ENCODE assay signal across 3 cellular contexts in genomic region chr2:37085731-37086147, GRCh38.
A peak's percentile ranks its signal among the peaks of the same experiment; 100 is the strongest.
TF ChIP-seq lines count a peak whose summit lies in the region.

No MANE protein-coding gene starts in this region.

TF ChIP-seq in SK-N-SH, 30 proteins besides CTCF, POLR2A, EP300 and RAD21:
- no peak for TF ChIP-seq RCOR1 (IDR thresholded peaks at IDR 0.05; ENCODE audit: low read length)
- TF ChIP-seq FOSL2 (IDR thresholded peaks at IDR 0.05; ENCODE audit: borderline replicate concordance, low read depth): peak; percentile 17; the same call in 1 of the 2 replicates

TF ChIP-seq in SK-N-SH treated with all-trans-retinoic acid at 6 μM for 48 hours, 23 proteins besides CTCF, POLR2A, EP300 and RAD21:
- no peak for TF ChIP-seq ZFP3 (CRISPR knock-in tag; IDR thresholded peaks at IDR 0.05)
- TF ChIP-seq TOX (CRISPR knock-in tag; IDR thresholded peaks at IDR 0.05; ENCODE audit: borderline replicate concordance): no peak
- no peak for TF ChIP-seq TSHZ2 (CRISPR knock-in tag; IDR thresholded peaks at IDR 0.05)
- TF ChIP-seq, protein P1, sequence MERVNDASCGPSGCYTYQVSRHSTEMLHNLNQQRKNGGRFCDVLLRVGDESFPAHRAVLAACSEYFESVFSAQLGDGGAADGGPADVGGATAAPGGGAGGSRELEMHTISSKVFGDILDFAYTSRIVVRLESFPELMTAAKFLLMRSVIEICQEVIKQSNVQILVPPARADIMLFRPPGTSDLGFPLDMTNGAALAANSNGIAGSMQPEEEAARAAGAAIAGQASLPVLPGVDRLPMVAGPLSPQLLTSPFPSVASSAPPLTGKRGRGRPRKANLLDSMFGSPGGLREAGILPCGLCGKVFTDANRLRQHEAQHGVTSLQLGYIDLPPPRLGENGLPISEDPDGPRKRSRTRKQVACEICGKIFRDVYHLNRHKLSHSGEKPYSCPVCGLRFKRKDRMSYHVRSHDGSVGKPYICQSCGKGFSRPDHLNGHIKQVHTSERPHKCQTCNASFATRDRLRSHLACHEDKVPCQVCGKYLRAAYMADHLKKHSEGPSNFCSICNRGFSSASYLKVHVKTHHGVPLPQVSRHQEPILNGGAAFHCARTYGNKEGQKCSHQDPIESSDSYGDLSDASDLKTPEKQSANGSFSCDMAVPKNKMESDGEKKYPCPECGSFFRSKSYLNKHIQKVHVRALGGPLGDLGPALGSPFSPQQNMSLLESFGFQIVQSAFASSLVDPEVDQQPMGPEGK (CRISPR knock-in tag; IDR thresholded peaks at IDR 0.05; ENCODE audit: borderline replicate concordance): no peak
- no peak for TF ChIP-seq ESRRG (CRISPR knock-in tag; IDR thresholded peaks at IDR 0.05)
- TF ChIP-seq, protein P2, sequence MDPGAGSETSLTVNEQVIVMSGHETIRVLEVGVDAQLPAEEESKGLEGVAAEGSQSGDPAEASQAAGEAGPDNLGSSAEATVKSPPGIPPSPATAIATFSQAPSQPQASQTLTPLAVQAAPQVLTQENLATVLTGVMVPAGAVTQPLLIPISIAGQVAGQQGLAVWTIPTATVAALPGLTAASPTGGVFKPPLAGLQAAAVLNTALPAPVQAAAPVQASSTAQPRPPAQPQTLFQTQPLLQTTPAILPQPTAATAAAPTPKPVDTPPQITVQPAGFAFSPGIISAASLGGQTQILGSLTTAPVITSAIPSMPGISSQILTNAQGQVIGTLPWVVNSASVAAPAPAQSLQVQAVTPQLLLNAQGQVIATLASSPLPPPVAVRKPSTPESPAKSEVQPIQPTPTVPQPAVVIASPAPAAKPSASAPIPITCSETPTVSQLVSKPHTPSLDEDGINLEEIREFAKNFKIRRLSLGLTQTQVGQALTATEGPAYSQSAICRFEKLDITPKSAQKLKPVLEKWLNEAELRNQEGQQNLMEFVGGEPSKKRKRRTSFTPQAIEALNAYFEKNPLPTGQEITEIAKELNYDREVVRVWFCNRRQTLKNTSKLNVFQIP (CRISPR knock-in tag; IDR thresholded peaks at IDR 0.05; ENCODE audit: borderline replicate concordance, low read depth): no peak
- TF ChIP-seq, protein P3, sequence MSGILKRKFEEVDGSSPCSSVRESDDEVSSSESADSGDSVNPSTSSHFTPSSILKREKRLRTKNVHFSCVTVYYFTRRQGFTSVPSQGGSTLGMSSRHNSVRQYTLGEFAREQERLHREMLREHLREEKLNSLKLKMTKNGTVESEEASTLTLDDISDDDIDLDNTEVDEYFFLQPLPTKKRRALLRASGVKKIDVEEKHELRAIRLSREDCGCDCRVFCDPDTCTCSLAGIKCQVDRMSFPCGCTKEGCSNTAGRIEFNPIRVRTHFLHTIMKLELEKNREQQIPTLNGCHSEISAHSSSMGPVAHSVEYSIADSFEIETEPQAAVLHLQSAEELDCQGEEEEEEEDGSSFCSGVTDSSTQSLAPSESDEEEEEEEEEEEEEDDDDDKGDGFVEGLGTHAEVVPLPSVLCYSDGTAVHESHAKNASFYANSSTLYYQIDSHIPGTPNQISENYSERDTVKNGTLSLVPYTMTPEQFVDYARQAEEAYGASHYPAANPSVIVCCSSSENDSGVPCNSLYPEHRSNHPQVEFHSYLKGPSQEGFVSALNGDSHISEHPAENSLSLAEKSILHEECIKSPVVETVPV (CRISPR knock-in tag; IDR thresholded peaks at IDR 0.05): no peak
TF ChIP-seq in SK-N-SH treated with all-trans-retinoic acid at 6 μM for 48 hours: peak in this region for 0.

TF ChIP-seq in K562, 482 proteins besides CTCF, POLR2A, EP300 and RAD21:
- TF ChIP-seq FOSL1 (tag; conservative IDR thresholded peaks at IDR 0.05) (peak; percentile 48; the same call in 1 of the 2 replicates), ZBTB1 (CRISPR knock-in tag; IDR thresholded peaks at IDR 0.05; ENCODE audit: borderline replicate concordance, low read depth) (no peak), CREB1 (IDR thresholded peaks at IDR 0.05) (peak; percentile 41; the same call in 1 of the 2 replicates), CREB1 (CRISPR knock-in tag; IDR thresholded peaks at IDR 0.05) (no peak), CBX3 (IDR thresholded peaks at IDR 0.05; ENCODE audit: borderline replicate concordance in 1 of 2, low read length in 2 of 2) (peak in 1 of 2 experiments; percentile 30; a peak in 1 of 3 replicates), NFE2 (IDR thresholded peaks at IDR 0.05; ENCODE audit: low read depth) (0 out of 2 replicates have a peak, but pooled peaks have one; percentile 11), JUND (IDR thresholded peaks at IDR 0.05; ENCODE audit: borderline replicate concordance, low read depth, low read length) (no peak), JUND (tag; IDR thresholded peaks at IDR 0.05; ENCODE audit: borderline replicate concordance, low read depth, low read length) (0 out of 3 replicates have a peak, but pooled peaks have one; percentile 26)
- TF ChIP-seq, protein P4, sequence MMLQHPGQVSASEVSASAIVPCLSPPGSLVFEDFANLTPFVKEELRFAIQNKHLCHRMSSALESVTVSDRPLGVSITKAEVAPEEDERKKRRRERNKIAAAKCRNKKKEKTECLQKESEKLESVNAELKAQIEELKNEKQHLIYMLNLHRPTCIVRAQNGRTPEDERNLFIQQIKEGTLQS (IDR thresholded peaks at IDR 0.05): peak; percentile 72
- TF ChIP-seq, protein P4 (CRISPR knock-in tag; conservative IDR thresholded peaks at IDR 0.05): no peak
- TF ChIP-seq, protein P5, sequence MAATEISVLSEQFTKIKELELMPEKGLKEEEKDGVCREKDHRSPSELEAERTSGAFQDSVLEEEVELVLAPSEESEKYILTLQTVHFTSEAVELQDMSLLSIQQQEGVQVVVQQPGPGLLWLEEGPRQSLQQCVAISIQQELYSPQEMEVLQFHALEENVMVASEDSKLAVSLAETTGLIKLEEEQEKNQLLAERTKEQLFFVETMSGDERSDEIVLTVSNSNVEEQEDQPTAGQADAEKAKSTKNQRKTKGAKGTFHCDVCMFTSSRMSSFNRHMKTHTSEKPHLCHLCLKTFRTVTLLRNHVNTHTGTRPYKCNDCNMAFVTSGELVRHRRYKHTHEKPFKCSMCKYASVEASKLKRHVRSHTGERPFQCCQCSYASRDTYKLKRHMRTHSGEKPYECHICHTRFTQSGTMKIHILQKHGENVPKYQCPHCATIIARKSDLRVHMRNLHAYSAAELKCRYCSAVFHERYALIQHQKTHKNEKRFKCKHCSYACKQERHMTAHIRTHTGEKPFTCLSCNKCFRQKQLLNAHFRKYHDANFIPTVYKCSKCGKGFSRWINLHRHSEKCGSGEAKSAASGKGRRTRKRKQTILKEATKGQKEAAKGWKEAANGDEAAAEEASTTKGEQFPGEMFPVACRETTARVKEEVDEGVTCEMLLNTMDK (IDR thresholded peaks at IDR 0.05; ENCODE audit: borderline replicate concordance, insufficient read depth, low read depth, low read length, poor library complexity, severe bottlenecking): no peak
- TF ChIP-seq, protein P6, sequence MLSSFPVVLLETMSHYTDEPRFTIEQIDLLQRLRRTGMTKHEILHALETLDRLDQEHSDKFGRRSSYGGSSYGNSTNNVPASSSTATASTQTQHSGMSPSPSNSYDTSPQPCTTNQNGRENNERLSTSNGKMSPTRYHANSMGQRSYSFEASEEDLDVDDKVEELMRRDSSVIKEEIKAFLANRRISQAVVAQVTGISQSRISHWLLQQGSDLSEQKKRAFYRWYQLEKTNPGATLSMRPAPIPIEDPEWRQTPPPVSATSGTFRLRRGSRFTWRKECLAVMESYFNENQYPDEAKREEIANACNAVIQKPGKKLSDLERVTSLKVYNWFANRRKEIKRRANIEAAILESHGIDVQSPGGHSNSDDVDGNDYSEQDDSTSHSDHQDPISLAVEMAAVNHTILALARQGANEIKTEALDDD (IDR thresholded peaks at IDR 0.05): 0 out of 2 replicates have a peak, but pooled peaks have one; percentile 39
TF ChIP-seq in K562: peak in this region for 7.
